In genomic region chr10:7589748-7590147, GRCh38 we compare ENCODE assay signal across 1 cellular context.
TF ChIP-seq lines count a peak whose summit lies in the region.

No MANE protein-coding gene starts in this region.

TF ChIP-seq in HEK293, 187 proteins besides CTCF, POLR2A, EP300 and RAD21 (continued from another document):
- TF ChIP-seq, protein P1, sequence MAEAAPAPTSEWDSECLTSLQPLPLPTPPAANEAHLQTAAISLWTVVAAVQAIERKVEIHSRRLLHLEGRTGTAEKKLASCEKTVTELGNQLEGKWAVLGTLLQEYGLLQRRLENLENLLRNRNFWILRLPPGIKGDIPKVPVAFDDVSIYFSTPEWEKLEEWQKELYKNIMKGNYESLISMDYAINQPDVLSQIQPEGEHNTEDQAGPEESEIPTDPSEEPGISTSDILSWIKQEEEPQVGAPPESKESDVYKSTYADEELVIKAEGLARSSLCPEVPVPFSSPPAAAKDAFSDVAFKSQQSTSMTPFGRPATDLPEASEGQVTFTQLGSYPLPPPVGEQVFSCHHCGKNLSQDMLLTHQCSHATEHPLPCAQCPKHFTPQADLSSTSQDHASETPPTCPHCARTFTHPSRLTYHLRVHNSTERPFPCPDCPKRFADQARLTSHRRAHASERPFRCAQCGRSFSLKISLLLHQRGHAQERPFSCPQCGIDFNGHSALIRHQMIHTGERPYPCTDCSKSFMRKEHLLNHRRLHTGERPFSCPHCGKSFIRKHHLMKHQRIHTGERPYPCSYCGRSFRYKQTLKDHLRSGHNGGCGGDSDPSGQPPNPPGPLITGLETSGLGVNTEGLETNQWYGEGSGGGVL (tag by site-specific recombination; IDR thresholded peaks at IDR 0.05) = 0 out of 2 replicates have a peak, but pooled peaks have one; percentile 24
- TF ChIP-seq, protein P2, sequence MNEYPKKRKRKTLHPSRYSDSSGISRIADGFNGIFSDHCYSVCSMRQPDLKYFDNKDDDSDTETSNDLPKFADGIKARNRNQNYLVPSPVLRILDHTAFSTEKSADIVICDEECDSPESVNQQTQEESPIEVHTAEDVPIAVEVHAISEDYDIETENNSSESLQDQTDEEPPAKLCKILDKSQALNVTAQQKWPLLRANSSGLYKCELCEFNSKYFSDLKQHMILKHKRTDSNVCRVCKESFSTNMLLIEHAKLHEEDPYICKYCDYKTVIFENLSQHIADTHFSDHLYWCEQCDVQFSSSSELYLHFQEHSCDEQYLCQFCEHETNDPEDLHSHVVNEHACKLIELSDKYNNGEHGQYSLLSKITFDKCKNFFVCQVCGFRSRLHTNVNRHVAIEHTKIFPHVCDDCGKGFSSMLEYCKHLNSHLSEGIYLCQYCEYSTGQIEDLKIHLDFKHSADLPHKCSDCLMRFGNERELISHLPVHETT (tag by site-specific recombination; IDR thresholded peaks at IDR 0.05) = 0 out of 2 replicates have a peak, but pooled peaks have one; percentile 36
- TF ChIP-seq, protein P3, sequence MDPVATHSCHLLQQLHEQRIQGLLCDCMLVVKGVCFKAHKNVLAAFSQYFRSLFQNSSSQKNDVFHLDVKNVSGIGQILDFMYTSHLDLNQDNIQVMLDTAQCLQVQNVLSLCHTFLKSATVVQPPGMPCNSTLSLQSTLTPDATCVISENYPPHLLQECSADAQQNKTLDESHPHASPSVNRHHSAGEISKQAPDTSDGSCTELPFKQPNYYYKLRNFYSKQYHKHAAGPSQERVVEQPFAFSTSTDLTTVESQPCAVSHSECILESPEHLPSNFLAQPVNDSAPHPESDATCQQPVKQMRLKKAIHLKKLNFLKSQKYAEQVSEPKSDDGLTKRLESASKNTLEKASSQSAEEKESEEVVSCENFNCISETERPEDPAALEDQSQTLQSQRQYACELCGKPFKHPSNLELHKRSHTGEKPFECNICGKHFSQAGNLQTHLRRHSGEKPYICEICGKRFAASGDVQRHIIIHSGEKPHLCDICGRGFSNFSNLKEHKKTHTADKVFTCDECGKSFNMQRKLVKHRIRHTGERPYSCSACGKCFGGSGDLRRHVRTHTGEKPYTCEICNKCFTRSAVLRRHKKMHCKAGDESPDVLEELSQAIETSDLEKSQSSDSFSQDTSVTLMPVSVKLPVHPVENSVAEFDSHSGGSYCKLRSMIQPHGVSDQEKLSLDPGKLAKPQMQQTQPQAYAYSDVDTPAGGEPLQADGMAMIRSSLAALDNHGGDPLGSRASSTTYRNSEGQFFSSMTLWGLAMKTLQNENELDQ (tag by site-specific recombination; IDR thresholded peaks at IDR 0.05; ENCODE audit: low read depth) = no peak
- TF ChIP-seq ZNF707 (tag by site-specific recombination; IDR thresholded peaks at IDR 0.05) (no peak), ZNF629 (tag by site-specific recombination; IDR thresholded peaks at IDR 0.05) (peak; percentile 92), GLIS2 (tag by site-specific recombination; IDR thresholded peaks at IDR 0.05) (peak; percentile 38; the same call in 1 of the 2 replicates), ZNF670 (tag by site-specific recombination; IDR thresholded peaks at IDR 0.05; ENCODE audit: low read depth) (no peak), ZNF366 (tag by site-specific recombination; conservative IDR thresholded peaks at IDR 0.05) (peak; percentile 54), ZIC2 (tag by site-specific recombination; IDR thresholded peaks at IDR 0.05) (0 out of 2 replicates have a peak, but pooled peaks have one; percentile 46), SP3 (tag by site-specific recombination; IDR thresholded peaks at IDR 0.05) (no peak), ZBTB20 (tag by site-specific recombination; IDR thresholded peaks at IDR 0.05) (no peak), ZNF239 (tag by site-specific recombination; IDR thresholded peaks at IDR 0.05) (no peak), ZNF580 (tag by site-specific recombination; IDR thresholded peaks at IDR 0.05) (no peak), ZNF341 (tag by site-specific recombination; IDR thresholded peaks at IDR 0.05; ENCODE audit: low read depth) (peak; percentile 82), GLIS1 (tag by site-specific recombination; IDR thresholded peaks at IDR 0.05) (peak; percentile 66), ZBTB21 (tag by site-specific recombination; IDR thresholded peaks at IDR 0.05) (peak; percentile 73), ZNF391 (tag by site-specific recombination; IDR thresholded peaks at IDR 0.05; ENCODE audit: borderline replicate concordance, low read depth) (no peak), ZNF600 (tag by site-specific recombination; IDR thresholded peaks at IDR 0.05) (peak; percentile 47; the same call in 1 of the 2 replicates), ZNF830 (tag by site-specific recombination; IDR thresholded peaks at IDR 0.05; ENCODE audit: low read depth) (no peak), REPIN1 (tag by site-specific recombination; IDR thresholded peaks at IDR 0.05; ENCODE audit: low read depth) (no peak), ZNF645 (tag by site-specific recombination; IDR thresholded peaks at IDR 0.05) (no peak), KLF1 (tag by site-specific recombination; IDR thresholded peaks at IDR 0.05) (peak; percentile 71), KLF8 (tag by site-specific recombination; IDR thresholded peaks at IDR 0.05) (peak; percentile 30; the same call in 1 of the 2 replicates), TRIM28 (IDR thresholded peaks at IDR 0.05; ENCODE audit: borderline replicate concordance, low read length) (no peak), IKZF3 (tag by site-specific recombination; IDR thresholded peaks at IDR 0.05) (no peak), MEIS1 (CRISPR knock-in tag; IDR thresholded peaks at IDR 0.05; ENCODE audit: borderline replicate concordance) (no peak), KLF17 (tag by site-specific recombination; IDR thresholded peaks at IDR 0.05) (peak; percentile 82; the same call in 1 of the 2 replicates), ZNF560 (tag by site-specific recombination; IDR thresholded peaks at IDR 0.05; ENCODE audit: borderline replicate concordance) (no peak)
- TF ChIP-seq, protein P4, sequence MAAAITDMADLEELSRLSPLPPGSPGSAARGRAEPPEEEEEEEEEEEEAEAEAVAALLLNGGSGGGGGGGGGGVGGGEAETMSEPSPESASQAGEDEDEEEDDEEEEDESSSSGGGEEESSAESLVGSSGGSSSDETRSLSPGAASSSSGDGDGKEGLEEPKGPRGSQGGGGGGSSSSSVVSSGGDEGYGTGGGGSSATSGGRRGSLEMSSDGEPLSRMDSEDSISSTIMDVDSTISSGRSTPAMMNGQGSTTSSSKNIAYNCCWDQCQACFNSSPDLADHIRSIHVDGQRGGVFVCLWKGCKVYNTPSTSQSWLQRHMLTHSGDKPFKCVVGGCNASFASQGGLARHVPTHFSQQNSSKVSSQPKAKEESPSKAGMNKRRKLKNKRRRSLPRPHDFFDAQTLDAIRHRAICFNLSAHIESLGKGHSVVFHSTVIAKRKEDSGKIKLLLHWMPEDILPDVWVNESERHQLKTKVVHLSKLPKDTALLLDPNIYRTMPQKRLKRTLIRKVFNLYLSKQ (tag by site-specific recombination; IDR thresholded peaks at IDR 0.05; ENCODE audit: borderline replicate concordance) = no peak
- TF ChIP-seq, protein P5, sequence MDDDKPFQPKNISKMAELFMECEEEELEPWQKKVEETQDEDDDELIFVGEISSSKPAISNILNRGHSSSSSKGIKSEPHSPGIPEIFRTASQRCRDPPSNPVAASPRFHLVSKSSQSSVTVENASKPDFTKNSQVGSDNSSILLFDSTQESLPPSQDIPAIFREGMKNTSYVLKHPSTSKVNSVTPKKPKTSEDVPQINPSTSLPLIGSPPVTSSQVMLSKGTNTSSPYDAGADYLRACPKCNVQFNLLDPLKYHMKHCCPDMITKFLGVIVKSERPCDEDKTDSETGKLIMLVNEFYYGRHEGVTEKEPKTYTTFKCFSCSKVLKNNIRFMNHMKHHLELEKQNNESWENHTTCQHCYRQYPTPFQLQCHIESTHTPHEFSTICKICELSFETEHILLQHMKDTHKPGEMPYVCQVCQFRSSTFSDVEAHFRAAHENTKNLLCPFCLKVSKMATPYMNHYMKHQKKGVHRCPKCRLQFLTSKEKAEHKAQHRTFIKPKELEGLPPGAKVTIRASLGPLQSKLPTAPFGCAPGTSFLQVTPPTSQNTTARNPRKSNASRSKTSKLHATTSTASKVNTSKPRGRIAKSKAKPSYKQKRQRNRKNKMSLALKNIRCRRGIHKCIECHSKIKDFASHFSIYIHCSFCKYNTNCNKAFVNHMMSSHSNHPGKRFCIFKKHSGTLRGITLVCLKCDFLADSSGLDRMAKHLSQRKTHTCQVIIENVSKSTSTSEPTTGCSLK (tag by site-specific recombination; IDR thresholded peaks at IDR 0.05) = no peak
- TF ChIP-seq, protein P6, sequence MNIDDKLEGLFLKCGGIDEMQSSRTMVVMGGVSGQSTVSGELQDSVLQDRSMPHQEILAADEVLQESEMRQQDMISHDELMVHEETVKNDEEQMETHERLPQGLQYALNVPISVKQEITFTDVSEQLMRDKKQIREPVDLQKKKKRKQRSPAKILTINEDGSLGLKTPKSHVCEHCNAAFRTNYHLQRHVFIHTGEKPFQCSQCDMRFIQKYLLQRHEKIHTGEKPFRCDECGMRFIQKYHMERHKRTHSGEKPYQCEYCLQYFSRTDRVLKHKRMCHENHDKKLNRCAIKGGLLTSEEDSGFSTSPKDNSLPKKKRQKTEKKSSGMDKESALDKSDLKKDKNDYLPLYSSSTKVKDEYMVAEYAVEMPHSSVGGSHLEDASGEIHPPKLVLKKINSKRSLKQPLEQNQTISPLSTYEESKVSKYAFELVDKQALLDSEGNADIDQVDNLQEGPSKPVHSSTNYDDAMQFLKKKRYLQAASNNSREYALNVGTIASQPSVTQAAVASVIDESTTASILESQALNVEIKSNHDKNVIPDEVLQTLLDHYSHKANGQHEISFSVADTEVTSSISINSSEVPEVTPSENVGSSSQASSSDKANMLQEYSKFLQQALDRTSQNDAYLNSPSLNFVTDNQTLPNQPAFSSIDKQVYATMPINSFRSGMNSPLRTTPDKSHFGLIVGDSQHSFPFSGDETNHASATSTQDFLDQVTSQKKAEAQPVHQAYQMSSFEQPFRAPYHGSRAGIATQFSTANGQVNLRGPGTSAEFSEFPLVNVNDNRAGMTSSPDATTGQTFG (tag by site-specific recombination; IDR thresholded peaks at IDR 0.05; ENCODE audit: borderline replicate concordance) = no peak
TF ChIP-seq in HEK293: peak in this region for 16.
